7 cellular contexts compared by ENCODE assay signal in genomic region chr2:68250196-68250595, GRCh38. TPM values are rescaled to one million over a fixed set of nuclear protein-coding genes. Genes with fewer than 3 reads are reported as not detected.
A peak's percentile ranks its signal among the peaks of the same experiment; 100 is the strongest.
DNase-seq lines count a peak whose midpoint lies in the region; ATAC-seq and TF ChIP-seq lines count a peak whose summit lies in the region.

No MANE protein-coding gene starts in this region.

- ATAC-seq in T-cell (replicated peaks in 1 of 4) (no peak), gastroesophageal sphincter (no peak), HG03439 (IDR thresholded peaks at IDR 0.05; ENCODE audit: unreplicated experiment) (no peak)
- ATAC-seq in stimulated activated effector memory CD8-positive, alpha-beta T cell treated with anti-CD3 and anti-CD28 coated beads, Interleukin-12 subunit alpha, Interleukin-12 subunit beta, amount 100 ng/mL, for 72 hours, result no peak

- peak overlapping the region; percentile 89 to 99 (median 98) for H3K27ac ChIP-seq in gastroesophageal sphincter

- peak overlapping the region; percentile 92 to 95 for H3K27ac Mint-ChIP-seq in T-cell
- peak overlapping the region; percentile 97 for H3K27ac Mint-ChIP-seq in stimulated activated effector memory CD8-positive, alpha-beta T cell treated with anti-CD3 and anti-CD28 coated beads, Interleukin-12 subunit alpha, Interleukin-12 subunit beta, amount 100 ng/mL, for 72 hours

- peak overlapping the region in 2 of 3 donors; percentile 87 to 88 for H3K4me3 Mint-ChIP-seq in T-cell
- no peak overlapping the region for H3K4me3 Mint-ChIP-seq in stimulated activated effector memory CD8-positive, alpha-beta T cell treated with anti-CD3 and anti-CD28 coated beads, Interleukin-12 subunit alpha, Interleukin-12 subunit beta, amount 100 ng/mL, for 72 hours

- H3K9me3 ChIP-seq in gastroesophageal sphincter, result no peaks in the 10 kb centered on the region

- H3K36me3 Mint-ChIP-seq in T-cell, result no peaks in the 10 kb centered on the region
- peaks cover 10% of the 10 kb centered on the region for H3K36me3 Mint-ChIP-seq in stimulated activated effector memory CD8-positive, alpha-beta T cell treated with anti-CD3 and anti-CD28 coated beads, Interleukin-12 subunit alpha, Interleukin-12 subunit beta, amount 100 ng/mL, for 72 hours

- no peak for TF ChIP-seq EP300 in gastroesophageal sphincter (IDR thresholded peaks at IDR 0.05)

- H3K27me3 Mint-ChIP-seq in T-cell, result no peaks in the 10 kb centered on the region

- H3K27me3 ChIP-seq in gastroesophageal sphincter, result no peaks in the 10 kb centered on the region

- H3K9me3 Mint-ChIP-seq in T-cell, result no peaks in the 10 kb centered on the region
- H3K9me3 Mint-ChIP-seq in stimulated activated effector memory CD8-positive, alpha-beta T cell treated with anti-CD3 and anti-CD28 coated beads, Interleukin-12 subunit alpha, Interleukin-12 subunit beta, amount 100 ng/mL, for 72 hours, result no peaks in the 10 kb centered on the region

- WGBS in gastroesophageal sphincter (ENCODE audit: low coverage in 1 of 2), 2 donors, result 3 to 9% methylated on average over 5 of the region's 5 CpGs

- peaks cover 14 to 74% (median 24%) of the 10 kb centered on the region in 3 donors for H3K4me1 ChIP-seq in gastroesophageal sphincter

- DNase-seq in HFF-Myc (ENCODE audit: extremely low read depth, low read depth) (no peak), T-cell (no peak), NCI-H2081 (lab: John Stamatoyannopoulos, UW) (no peak), NCI-H526 (lab: John Stamatoyannopoulos, UW) (no peak)
- no peak for DNase-seq in stimulated activated effector memory CD8-positive, alpha-beta T cell treated with anti-CD3 and anti-CD28 coated beads, Interleukin-12 subunit alpha, Interleukin-12 subunit beta, amount 100 ng/mL, for 72 hours (ENCODE audit: low spot score in 2 of 2)

- POLR2A ChIA-PET in T-cell (lab: Charles Lee), result interaction anchor here (0.7 to 0.8 kb wide), 3 partner anchors 11 to 65 kb away, joined by 3 to 6 read pairs (median 3); no protein-coding TSS in a partner anchor

- CTCF ChIA-PET in T-cell (lab: Charles Lee), result interaction anchor here (0.6 to 2.3 kb wide), 16 partner anchors 14 to 190 kb away, joined by 3 to 26 read pairs (median 4); partner anchors contain the start of gene PNO1 (in 1 of the 2)

- peaks cover 33 to 45% (median 36%) of the 10 kb centered on the region in 3 donors for H3K4me1 Mint-ChIP-seq in T-cell
- peaks cover 25% of the 10 kb centered on the region for H3K4me1 Mint-ChIP-seq in stimulated activated effector memory CD8-positive, alpha-beta T cell treated with anti-CD3 and anti-CD28 coated beads, Interleukin-12 subunit alpha, Interleukin-12 subunit beta, amount 100 ng/mL, for 72 hours

- TF ChIP-seq CTCF in HFF-Myc (IDR thresholded peaks at IDR 0.05; ENCODE audit: low read depth, low read length, missing control alignments) (no peak), gastroesophageal sphincter (IDR thresholded peaks at IDR 0.05) (no peak)

- H3K4me3 ChIP-seq in HFF-Myc (replicated peaks; ENCODE audit: low read depth, low read length) (peak overlapping the region; percentile 93), gastroesophageal sphincter (peak overlapping the region; percentile 77 to 92)

- H3K36me3 ChIP-seq in gastroesophageal sphincter, result no peaks in the 10 kb centered on the region

- no peak for TF ChIP-seq POLR2A in gastroesophageal sphincter (IDR thresholded peaks at IDR 0.05)

RNA-seq across cellular contexts. Expression of gene PPP3R1, which starts 2.1 kb away (rescaled TPM):
- 10 to 100 TPM; 53.2 to 65.0 (median 57.7) TPM for total RNA-seq in T-cell
- total RNA-seq in gastroesophageal sphincter, result 10 to 100 TPM; 23.8 to 31.6 (median 29.9) TPM
